Comparison of ENCODE assay signal across 16 cellular contexts in the genomic region with DNA sequence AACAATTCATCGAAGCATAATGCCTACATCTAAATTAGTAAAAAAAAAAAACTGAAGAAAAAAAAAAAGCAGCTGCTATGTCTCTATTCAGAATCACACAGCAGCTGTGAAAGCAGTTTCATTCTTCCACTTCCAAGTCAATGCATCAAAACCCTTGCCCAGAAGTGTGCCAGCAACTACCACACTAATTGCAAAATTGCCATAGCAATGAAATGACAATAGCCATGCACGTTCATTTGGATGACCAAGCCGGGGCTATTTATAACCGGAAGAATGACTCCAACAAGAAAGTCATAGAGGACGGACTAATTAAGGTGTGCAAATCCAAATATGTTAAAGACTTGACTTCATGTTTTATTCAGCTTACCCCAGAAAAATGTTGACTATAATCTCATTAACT. TPM values are rescaled to one million over a fixed set of nuclear protein-coding genes. Genes with fewer than 3 reads are reported as not detected.
DNase-seq lines count a peak whose midpoint lies in the region; TF ChIP-seq lines count a peak whose summit lies in the region.
"Had no signal": no experiment of that assay in that cellular context is flagged by ENCODE, and none has a peak within 500 bp of the region (broad histone marks: within the 10 kb centered on the region; RNA-seq: fewer than 3 reads in every experiment).

No MANE protein-coding gene starts in this region.

- no peak for TF ChIP-seq CTCF in fibroblast of the aortic adventitia (IDR thresholded peaks at IDR 0.05; ENCODE audit: insufficient read depth, low read length)
- no peak for TF ChIP-seq CTCF in sigmoid colon (IDR thresholded peaks at IDR 0.05)
- no peak for TF ChIP-seq CTCF in PC-9 (conservative IDR thresholded peaks at IDR 0.05)
- no peak for TF ChIP-seq CTCF in OCI-LY7 (conservative IDR thresholded peaks at IDR 0.05; ENCODE audit: low read length)

- peak overlapping the region; percentile 52 to 74 (median 60) for H3K27ac ChIP-seq in sigmoid colon
- no peak overlapping the region for H3K27ac ChIP-seq in PC-9
- no peak overlapping the region for H3K27ac ChIP-seq in OCI-LY7 (ENCODE audit: low read depth, low read length, poor library complexity, severe bottlenecking)
- H3K27ac ChIP-seq: 22Rv1, skin epidermis, tibial artery had no signal

- peaks cover 0 to 73% (median 36%) of the 10 kb centered on the region in 4 donors for H3K4me1 ChIP-seq in sigmoid colon
- no peaks in the 10 kb centered on the region for H3K4me1 ChIP-seq in PC-9 (replicated peaks; ENCODE audit: insufficient read depth)
- no peaks in the 10 kb centered on the region for H3K4me1 ChIP-seq in OCI-LY7 (ENCODE audit: insufficient read depth, low read length, poor library complexity, severe bottlenecking)
- H3K4me1 ChIP-seq: Caco-2 had no signal

- H3K4me3 ChIP-seq in fibroblast of the aortic adventitia (ENCODE audit: low read depth, low read length) (no peak overlapping the region), sigmoid colon (peak overlapping the region in 1 of 4 donors; percentile 17), PC-9 (no peak overlapping the region), OCI-LY7 (ENCODE audit: low read depth, low read length, poor library complexity, severe bottlenecking) (no peak overlapping the region)
- H3K4me3 ChIP-seq: skin epidermis, tibial artery had no signal

- H3K9me2 ChIP-seq in PC-9 (ENCODE audit: insufficient read depth) (0 out of 2 replicates have a peak, but pooled peaks cover 3% of the 10 kb centered on the region), OCI-LY7 (ENCODE audit: insufficient read depth, low read length) (no peaks in the 10 kb centered on the region)

- POLR2A ChIA-PET in PC-9 (lab: Charles Lee; ENCODE audit: unreplicated experiment) (no interaction called here), OCI-LY7 (lab: Charles Lee) (interaction anchor here (1.1 to 2.2 kb wide), 5 partner anchors 8 to 166 kb away, joined by 3 to 7 read pairs (median 6); no protein-coding TSS in a partner anchor)

- no peaks in the 10 kb centered on the region for H3F3A ChIP-seq in PC-9 (ENCODE audit: insufficient read depth, low read depth)

- peak in 1 of 4 donors; percentile 20 for TF ChIP-seq EP300 in sigmoid colon (IDR thresholded peaks at IDR 0.05)

- H4K20me1 ChIP-seq in PC-9 (ENCODE audit: insufficient read depth) (no peaks in the 10 kb centered on the region), OCI-LY7 (ENCODE audit: insufficient read depth, low read length) (no peaks in the 10 kb centered on the region)

- BruUV-seq in PC-9 (replicated peaks; lab: Mats Ljungman, UMichigan) (no TSS peak), OCI-LY7 (replicated peaks; lab: Mats Ljungman, UMichigan) (no TSS peak)

- no peak overlapping the region for H2AFZ ChIP-seq in PC-9
- H2AFZ ChIP-seq in OCI-LY7 (ENCODE audit: low read length): no peak overlapping the region

- DNase-seq in DMS 273 (lab: John Stamatoyannopoulos, UW; ENCODE audit: unreplicated experiment): peak; percentile 34
- no peak for DNase-seq in DMS 273 treated with DMSO at 0.1 percent for 48 hours (lab: John Stamatoyannopoulos, UW)
- peak; percentile 94 for DNase-seq in NCI-H774 (lab: John Stamatoyannopoulos, UW)
- peak; percentile 11 for DNase-seq in fibroblast of the aortic adventitia (ENCODE audit: low read depth)
- no peak for DNase-seq in sigmoid colon
- no peak for DNase-seq in PC-9
- DNase-seq in Kasumi-1 (lab: John Stamatoyannopoulos, UW): no peak
- no peak for DNase-seq in OCI-LY7 (ENCODE audit: low spot score)
- DNase-seq: activated CD8-positive, alpha-beta T cell treated with anti-CD3 and anti-CD28 coated beads, Interleukin-2, amount 10 ng/mL, durations not matched to agents 7 days and 5 days; activated naive CD4-positive, alpha-beta T cell; Caco-2; erythroblast; T-helper 1 cell; tibial artery had no signal

- CTCF ChIA-PET in PC-9 (lab: Charles Lee) (no interaction called here), OCI-LY7 (lab: Charles Lee; ENCODE audit: unreplicated experiment) (interaction anchor here (1.1 kb wide), 1 partner anchor 52 kb away, joined by 3 read pairs; no protein-coding TSS in a partner anchor)

- H3K27me3 ChIP-seq in sigmoid colon (no peaks in the 10 kb centered on the region), PC-9 (ENCODE audit: insufficient read depth, low read depth) (no peaks in the 10 kb centered on the region)
- H3K27me3 ChIP-seq: tibial artery had no signal

- intact Hi-C loops in sigmoid colon (cut with DNase I) (no loop called here), PC-9 (cut with micrococcal nuclease; ENCODE audit: unreplicated experiment) (no loop called here), OCI-LY7 (cut with micrococcal nuclease; ENCODE audit: unreplicated experiment) (no loop called here)

- no peaks in the 10 kb centered on the region for H3K79me2 ChIP-seq in PC-9 (ENCODE audit: low read depth)
- no peaks in the 10 kb centered on the region for H3K79me2 ChIP-seq in OCI-LY7 (ENCODE audit: insufficient read depth, low read depth, low read length)

- H3K9me3 ChIP-seq in sigmoid colon (no peaks in the 10 kb centered on the region), PC-9 (ENCODE audit: insufficient read depth, low read depth) (no peaks in the 10 kb centered on the region), OCI-LY7 (ENCODE audit: low read length) (no peaks in the 10 kb centered on the region)
- H3K9me3 ChIP-seq: Caco-2, tibial artery had no signal

- TF ChIP-seq POLR2A in sigmoid colon (IDR thresholded peaks at IDR 0.05): no peak

- H3K4me2 ChIP-seq in PC-9 (no peak overlapping the region), OCI-LY7 (ENCODE audit: low read length) (no peak overlapping the region)

- H3K36me3 ChIP-seq in sigmoid colon (no peaks in the 10 kb centered on the region), PC-9 (ENCODE audit: low read depth) (no peaks in the 10 kb centered on the region), OCI-LY7 (ENCODE audit: insufficient read depth, low read length) (no peaks in the 10 kb centered on the region)
- H3K36me3 ChIP-seq: tibial artery had no signal

- WGBS in sigmoid colon, 2 donors: 31 to 70% methylated on average over 5 of the region's 5 CpGs

RNA-seq across cellular contexts. Expression of gene SLC2A13, which starts 42.5 kb away (rescaled TPM):
- total RNA-seq in fibroblast of the aortic adventitia (ENCODE audit: low replicate concordance): 9.4 and 16.6 TPM in 2 replicates
- total RNA-seq in sigmoid colon: 10 to 100 TPM; 20.2 to 32.3 (median 29.7) TPM
- polyA plus RNA-seq in sigmoid colon: 1 to 10 TPM; 1.8 to 5.6 (median 2.8) TPM
- total RNA-seq in PC-9 (2021): 1.0 and 1.6 TPM in 2 replicates
- 14.1 and 16.5 TPM in 2 replicates for total RNA-seq in OCI-LY7 (2014; rRNA removed; shearing (Covaris generic))
- 12.4 and 13.3 TPM in 2 replicates for total RNA-seq in OCI-LY7 (2022)

Comparison
In these comparisons a context has a peak if more than half of its experiments do, and no peak if none do; other contexts are left out.
1. DNase-seq: peak in DMS 273 (single experiment), NCI-H774 (single experiment) and fibroblast of the aortic adventitia (single experiment); none in DMS 273 treated with DMSO at 0.1 percent for 48 hours (single experiment), sigmoid colon (single experiment), PC-9 (0 of 2), Kasumi-1 (0 of 2) and OCI-LY7 (single experiment).
2. H3K27ac ChIP-seq: peak in sigmoid colon (4 of 4); none in PC-9 (single experiment) and OCI-LY7 (single experiment).